ENCODE assay signal across 8 cellular contexts in the genomic region with DNA sequence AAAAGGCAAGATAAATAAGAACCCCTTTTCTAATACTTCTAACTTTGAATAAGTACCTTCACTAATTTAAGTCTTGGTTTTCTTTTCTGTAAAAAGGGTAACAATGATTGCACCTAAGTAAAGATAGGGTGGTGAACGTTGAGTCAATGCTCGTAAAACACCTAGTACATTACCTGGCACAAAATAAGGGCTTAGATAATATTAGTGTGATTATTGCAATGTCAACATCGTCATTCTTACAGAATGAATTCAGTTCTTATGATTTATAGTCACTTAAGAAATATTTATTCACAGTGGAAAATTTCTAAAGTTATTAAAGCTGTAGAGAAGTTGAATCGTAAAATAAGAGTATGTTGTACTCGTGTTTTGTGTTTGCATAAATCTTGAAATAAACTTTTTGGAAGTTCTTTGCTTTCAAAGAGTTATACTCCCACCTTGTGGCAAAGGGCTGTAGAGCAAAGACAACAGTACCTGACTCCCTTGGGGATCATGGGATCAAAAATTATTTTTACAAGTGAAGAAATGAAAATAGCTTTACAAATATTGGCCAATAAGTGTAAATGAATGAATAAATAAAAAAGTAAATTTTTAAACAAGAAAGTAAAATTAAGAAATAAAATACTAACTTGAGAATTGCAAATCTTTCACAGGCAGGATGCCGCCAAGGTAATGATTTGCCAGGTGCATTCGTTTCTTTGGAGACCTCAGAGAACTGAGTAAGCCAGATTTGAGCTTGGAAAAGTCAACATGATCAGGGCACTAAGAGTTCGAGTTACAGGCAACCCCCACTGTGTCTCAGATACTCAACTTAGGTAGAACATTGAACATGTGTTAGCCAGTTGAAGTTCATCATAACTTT.
DNase-seq lines count a peak whose midpoint lies in the region; ATAC-seq, FAIRE-seq and TF ChIP-seq lines count a peak whose summit lies in the region.

No MANE protein-coding gene starts in this region.

- DNase-seq in GM06990 (ENCODE audit: extremely low read depth, insufficient read length) (no peak), NCI-H1105 (lab: John Stamatoyannopoulos, UW) (peak; percentile 46), iPS-NIHi11 (ENCODE audit: low spot score) (peak; percentile 33), middle frontal gyrus (ENCODE audit: extremely low spot score, low spot score) (no peak), NK-92 (lab: John Stamatoyannopoulos, UW; ENCODE audit: unreplicated experiment) (no peak), putamen (ENCODE audit: low spot score) (no peak)

- TF ChIP-seq CTCF in GM06990 (IDR thresholded peaks at IDR 0.05; ENCODE audit: insufficient read depth, low read length, poor library complexity, severe bottlenecking): peak; percentile 70

- ATAC-seq in HG03571 (IDR thresholded peaks at IDR 0.05; ENCODE audit: unreplicated experiment): no peak

- H3K36me3 ChIP-seq in GM06990 (ENCODE audit: control insufficient read depth, insufficient read depth, low read length): no peaks in the 10 kb centered on the region

- no peaks in the 10 kb centered on the region for H3K27me3 ChIP-seq in GM06990 (replicated peaks; ENCODE audit: control insufficient read depth, insufficient read depth, low read length)

- no peak overlapping the region for H3K4me3 ChIP-seq in GM06990 (replicated peaks; ENCODE audit: low read depth, low read length)

- FAIRE-seq in TTC549 (lab: Jason Lieb, UNC): peak; percentile 96

Comparison
In these comparisons a context has a peak if more than half of its experiments do, and no peak if none do; other contexts are left out.
1. DNase-seq: peak in NCI-H1105 (single experiment) and iPS-NIHi11 (single experiment); none in GM06990 (single experiment), middle frontal gyrus (single experiment), NK-92 (single experiment) and putamen (single experiment).